ENCODE assay signal across 27 cellular contexts in genomic region chr2:377414-377813, GRCh38.
"Had no signal": no experiment of that assay in that cellular context is flagged by ENCODE, and none has a peak within 500 bp of the region (broad histone marks: within the 10 kb centered on the region; RNA-seq: fewer than 3 reads in every experiment).

No MANE protein-coding gene starts in this region.

- H3K27ac ChIP-seq: colonic mucosa, coronary artery, epithelial cell of prostate, esophagus muscularis mucosa, esophagus squamous epithelium, foreskin keratinocyte, gastrocnemius medialis, gastroesophageal sphincter, heart left ventricle, heart right ventricle had no signal

- H3K4me3 ChIP-seq: colonic mucosa, coronary artery, dorsolateral prefrontal cortex, esophagus muscularis mucosa, esophagus squamous epithelium, gastrocnemius medialis, gastroesophageal sphincter, heart left ventricle, heart right ventricle had no signal

- H3K9me3 ChIP-seq: colonic mucosa, gastrocnemius medialis had no signal

- ATAC-seq: effector memory CD8-positive, alpha-beta T cell; esophagus mucosa; foreskin keratinocyte; gastrocnemius medialis; gastroesophageal sphincter; heart left ventricle; heart right ventricle had no signal

- FAIRE-seq: colon, endometrium, endothelial cell of umbilical vein, frontal cortex had no signal

- H3K36me3 ChIP-seq: colonic mucosa, esophagus muscularis mucosa, esophagus squamous epithelium, gastrocnemius medialis, gastroesophageal sphincter, heart left ventricle, heart right ventricle had no signal

- DNase-seq: colonic mucosa; dermis blood vessel endothelial cell; dorsolateral prefrontal cortex; effector CD4-positive, alpha-beta T cell; effector CD8-positive, alpha-beta T cell; effector memory CD4-positive, alpha-beta T cell; effector memory CD8-positive, alpha-beta T cell; endodermal cell; erythroblast; esophagus squamous epithelium; foreskin fibroblast; foreskin keratinocyte; foreskin melanocyte; gastrocnemius medialis; glutamatergic neuron; head of caudate nucleus; heart left ventricle; heart right ventricle had no signal

- H3K27me3 ChIP-seq: colonic mucosa, dorsolateral prefrontal cortex, foreskin keratinocyte, gastrocnemius medialis had no signal

- H3K4me1 ChIP-seq: colonic mucosa, gastrocnemius medialis, heart left ventricle, heart right ventricle had no signal
